ENCODE assay signal across 40 cellular contexts in the genomic region with DNA sequence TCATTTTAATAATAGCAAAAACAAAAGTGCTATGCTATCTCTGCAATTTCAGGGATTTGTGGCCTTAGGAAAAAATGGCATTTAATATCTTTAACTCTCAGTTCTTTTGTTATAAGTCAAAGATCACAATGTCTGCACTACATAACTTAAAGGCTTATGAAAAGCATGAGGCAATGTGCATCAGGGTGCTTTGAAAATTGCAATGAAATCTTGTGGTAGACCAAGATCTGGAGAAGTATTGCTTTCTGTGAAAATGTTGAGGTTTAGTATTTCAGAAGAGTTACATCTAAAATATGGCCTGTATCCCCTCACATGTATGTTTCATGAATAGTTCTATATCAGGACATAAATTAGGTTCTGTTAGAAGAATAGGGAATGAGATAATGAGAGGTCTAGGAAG.
"Had no signal": no experiment of that assay in that cellular context is flagged by ENCODE, and none has a peak within 500 bp of the region (broad histone marks: within the 10 kb centered on the region; RNA-seq: fewer than 3 reads in every experiment).

No MANE protein-coding gene starts in this region.

- H3K4me3 ChIP-seq: adrenal gland, ascending aorta, body of pancreas, breast epithelium, cardiac muscle cell had no signal

- H3K9me3 Mint-ChIP-seq: activated naive CD4-positive, alpha-beta T cell treated with anti-CD3 and anti-CD28 coated beads, Interleukin-2, amount 10 ng/mL, durations not matched to agents 7 days and 5 days; activated naive CD4-positive, alpha-beta T cell treated with anti-CD3 and anti-CD28 coated beads, Interleukin-2, amount 50 U/mL, for 24 hours; activated T-cell treated with anti-CD3 and anti-CD28 coated beads, Interleukin-2, amount 50 U/mL, for 4 hours; activated T-helper 1 cell treated with anti-CD3 and anti-CD28 coated beads, Interleukin-12 subunit alpha, Interleukin-12 subunit beta, Interleukin-2, Interleukin-4 antibody, amounts not matched to agents 30 ng/mL and 10 ng/mL and 1 ng/mL, durations not matched to agents 14 hours and 24 hours and 36 hours; activated T-helper 17 cell treated with anti-CD3 and anti-CD28 coated beads, Interleukin-2, amount 50 U/mL, for 72 hours; brain had no signal

- H3K36me3 ChIP-seq: adrenal gland, ascending aorta, brain microvascular endothelial cell, breast epithelium, cardiac muscle cell had no signal

- H3K4me1 Mint-ChIP-seq: activated naive CD4-positive, alpha-beta T cell treated with anti-CD3 and anti-CD28 coated beads, Interleukin-2, amount 10 ng/mL, durations not matched to agents 7 days and 5 days; activated naive CD4-positive, alpha-beta T cell treated with anti-CD3 and anti-CD28 coated beads, Interleukin-2, amount 50 U/mL, for 24 hours; activated naive CD8-positive, alpha-beta T cell treated with anti-CD3 and anti-CD28 coated beads for 36 hours; activated naive CD8-positive, alpha-beta T cell treated with anti-CD3 and anti-CD28 coated beads, Interleukin-2, amount 10 ng/mL, durations not matched to agents 7 days and 5 days; activated naive CD8-positive, alpha-beta T cell treated with anti-CD3 and anti-CD28 coated beads, Interleukin-2, amount 50 U/mL, for 24 hours; activated T-helper 17 cell treated with anti-CD3 and anti-CD28 coated beads, Interleukin-2, amount 50 U/mL, for 72 hours; brain; central memory CD8-positive, alpha-beta T cell had no signal

- H3K4me1 ChIP-seq: adrenal gland, ascending aorta, body of pancreas, breast epithelium had no signal

- H3K27me3 Mint-ChIP-seq: activated naive CD4-positive, alpha-beta T cell treated with anti-CD3 and anti-CD28 coated beads, Interleukin-2, amount 10 ng/mL, durations not matched to agents 7 days and 5 days; activated naive CD4-positive, alpha-beta T cell treated with anti-CD3 and anti-CD28 coated beads, Interleukin-2, amount 50 U/mL, for 24 hours; activated naive CD8-positive, alpha-beta T cell; activated naive CD8-positive, alpha-beta T cell treated with anti-CD3 and anti-CD28 coated beads for 36 hours; activated naive CD8-positive, alpha-beta T cell treated with anti-CD3 and anti-CD28 coated beads, Interleukin-2, amount 10 ng/mL, durations not matched to agents 7 days and 5 days; activated naive CD8-positive, alpha-beta T cell treated with anti-CD3 and anti-CD28 coated beads, Interleukin-2, amount 50 U/mL, for 24 hours; activated T-cell treated with anti-CD3 and anti-CD28 coated beads, Interleukin-2, amount 50 U/mL, for 24 hours; activated T-helper 17 cell treated with anti-CD3 and anti-CD28 coated beads, Interleukin-2, amount 50 U/mL, for 72 hours; brain; central memory CD8-positive, alpha-beta T cell had no signal

- H3K27me3 ChIP-seq: adrenal gland, ascending aorta, body of pancreas, brain microvascular endothelial cell, breast epithelium, cardiac muscle cell had no signal

- ATAC-seq: activated naive CD4-positive, alpha-beta T cell treated with anti-CD3 and anti-CD28 coated beads, Interleukin-2, amount 50 U/mL, for 72 hours; activated naive CD8-positive, alpha-beta T cell treated with anti-CD3 and anti-CD28 coated beads, Interleukin-2, amount 50 U/mL, for 24 hours; activated T-cell treated with anti-CD3 and anti-CD28 coated beads, Interleukin-2, amount 50 U/mL, for 4 hours; activated T-cell treated with anti-CD3 and anti-CD28 coated beads, Interleukin-2, amount 50 U/mL, for 72 hours; activated T-helper 17 cell treated with anti-CD3 and anti-CD28 coated beads, Interleukin-2, amount 50 U/mL, for 72 hours; body of pancreas had no signal

- H3K4me3 Mint-ChIP-seq: activated naive CD4-positive, alpha-beta T cell treated with anti-CD3 and anti-CD28 coated beads for 36 hours; activated naive CD4-positive, alpha-beta T cell treated with anti-CD3 and anti-CD28 coated beads, Interleukin-2, amount 10 ng/mL, durations not matched to agents 7 days and 5 days; activated naive CD4-positive, alpha-beta T cell treated with anti-CD3 and anti-CD28 coated beads, Interleukin-2, amount 50 U/mL, for 24 hours; activated naive CD8-positive, alpha-beta T cell; activated naive CD8-positive, alpha-beta T cell treated with anti-CD3 and anti-CD28 coated beads for 36 hours; activated naive CD8-positive, alpha-beta T cell treated with anti-CD3 and anti-CD28 coated beads, Interleukin-2, amount 10 ng/mL, durations not matched to agents 7 days and 5 days; activated naive CD8-positive, alpha-beta T cell treated with anti-CD3 and anti-CD28 coated beads, Interleukin-2, amount 50 U/mL, for 24 hours; activated T-cell treated with anti-CD3 and anti-CD28 coated beads, Interleukin-2, amount 50 U/mL, for 24 hours; activated T-cell treated with anti-CD3 and anti-CD28 coated beads, Interleukin-2, amount 50 U/mL, for 4 hours; activated T-cell treated with anti-CD3 and anti-CD28 coated beads, Interleukin-2, amount 50 U/mL, for 72 hours; activated T-helper 1 cell treated with anti-CD3 and anti-CD28 coated beads, Interleukin-12 subunit alpha, Interleukin-12 subunit beta, Interleukin-2, Interleukin-4 antibody, amounts not matched to agents 30 ng/mL and 10 ng/mL and 1 ng/mL, durations not matched to agents 14 hours and 24 hours and 36 hours; activated T-helper 17 cell treated with anti-CD3 and anti-CD28 coated beads, Interleukin-2, amount 50 U/mL, for 72 hours; brain; central memory CD8-positive, alpha-beta T cell had no signal

- H3K27ac Mint-ChIP-seq: activated naive CD4-positive, alpha-beta T cell treated with anti-CD3 and anti-CD28 coated beads for 36 hours; activated naive CD4-positive, alpha-beta T cell treated with anti-CD3 and anti-CD28 coated beads, Interleukin-2, amount 10 ng/mL, durations not matched to agents 7 days and 5 days; activated naive CD4-positive, alpha-beta T cell treated with anti-CD3 and anti-CD28 coated beads, Interleukin-2, amount 50 U/mL, for 24 hours; activated naive CD4-positive, alpha-beta T cell treated with anti-CD3 and anti-CD28 coated beads, Interleukin-2, amount 50 U/mL, for 72 hours; activated naive CD8-positive, alpha-beta T cell; activated naive CD8-positive, alpha-beta T cell treated with anti-CD3 and anti-CD28 coated beads for 36 hours; activated naive CD8-positive, alpha-beta T cell treated with anti-CD3 and anti-CD28 coated beads, Interleukin-2, amount 10 ng/mL, durations not matched to agents 7 days and 5 days; activated naive CD8-positive, alpha-beta T cell treated with anti-CD3 and anti-CD28 coated beads, Interleukin-2, amount 50 U/mL, for 24 hours; activated T-cell treated with anti-CD3 and anti-CD28 coated beads, Interleukin-2, amount 50 U/mL, for 24 hours; activated T-cell treated with anti-CD3 and anti-CD28 coated beads, Interleukin-2, amount 50 U/mL, for 72 hours; activated T-helper 1 cell treated with anti-CD3 and anti-CD28 coated beads, Interleukin-12 subunit alpha, Interleukin-12 subunit beta, Interleukin-2, Interleukin-4 antibody, amounts not matched to agents 30 ng/mL and 10 ng/mL and 1 ng/mL, durations not matched to agents 14 hours and 24 hours and 36 hours; activated T-helper 17 cell treated with anti-CD3 and anti-CD28 coated beads, Interleukin-2, amount 50 U/mL, for 72 hours; activated T-helper 2 cell treated with anti-CD3 and anti-CD28 coated beads, Interferon-gamma antibody, Interleukin-2, Interleukin-4, amounts not matched to agents 10 μg/mL and 5 μg/mL and 100 μg/mL, durations not matched to agents 14 hours and 24 hours and 36 hours; brain had no signal

- H3K36me3 Mint-ChIP-seq: activated naive CD4-positive, alpha-beta T cell treated with anti-CD3 and anti-CD28 coated beads, Interleukin-2, amount 10 ng/mL, durations not matched to agents 7 days and 5 days; activated naive CD4-positive, alpha-beta T cell treated with anti-CD3 and anti-CD28 coated beads, Interleukin-2, amount 50 U/mL, for 24 hours; activated naive CD4-positive, alpha-beta T cell treated with anti-CD3 and anti-CD28 coated beads, Interleukin-2, amount 50 U/mL, for 72 hours; activated naive CD8-positive, alpha-beta T cell; activated naive CD8-positive, alpha-beta T cell treated with anti-CD3 and anti-CD28 coated beads for 36 hours; activated naive CD8-positive, alpha-beta T cell treated with anti-CD3 and anti-CD28 coated beads, Interleukin-2, amount 10 ng/mL, durations not matched to agents 7 days and 5 days; brain had no signal

- H3K9me3 ChIP-seq: adrenal gland, ascending aorta, body of pancreas, breast epithelium had no signal

- DNase-seq: activated effector memory CD4-positive, alpha-beta T cell treated with anti-CD3 and anti-CD28 coated beads, Interleukin-2, amount 50 U/mL, for 16 hours; activated effector memory CD4-positive, alpha-beta T cell treated with Interleukin-2 at 50 U/mL for 16 hours; activated gamma-delta T cell; activated gamma-delta T cell treated with Interleukin-2 at 50 U/mL for 16 hours; activated naive CD4-positive, alpha-beta T cell; activated naive CD4-positive, alpha-beta T cell treated with anti-CD3 and anti-CD28 coated beads for 36 hours; activated naive CD4-positive, alpha-beta T cell treated with anti-CD3 and anti-CD28 coated beads, Interleukin-2, amount 10 ng/mL, durations not matched to agents 7 days and 5 days; activated naive CD4-positive, alpha-beta T cell treated with anti-CD3 and anti-CD28 coated beads, Interleukin-2, amount 50 U/mL, for 16 hours; activated naive CD4-positive, alpha-beta T cell treated with Interleukin-2 at 50 U/mL for 16 hours; activated naive CD8-positive, alpha-beta T cell treated with anti-CD3 and anti-CD28 coated beads for 36 hours; activated naive CD8-positive, alpha-beta T cell treated with anti-CD3 and anti-CD28 coated beads, Interleukin-2, amount 10 ng/mL, durations not matched to agents 7 days and 5 days; activated naive CD8-positive, alpha-beta T cell treated with anti-CD3 and anti-CD28 coated beads, Interleukin-2, amount 50 U/mL, for 24 hours; activated T-cell treated with anti-CD3 and anti-CD28 coated beads, Interleukin-2, amount 50 U/mL, for 1 hour; activated T-cell treated with anti-CD3 and anti-CD28 coated beads, Interleukin-2, amount 50 U/mL, for 24 hours; activated T-cell treated with anti-CD3 and anti-CD28 coated beads, Interleukin-2, amount 50 U/mL, for 4 hours; activated T-cell treated with anti-CD3 and anti-CD28 coated beads, Interleukin-2, amount 50 U/mL, for 48 hours; activated T-cell treated with anti-CD3 and anti-CD28 coated beads, Interleukin-2, amount 50 U/mL, for 72 hours; adrenal gland; amniotic stem cell; amygdala; anterior cingulate cortex; aorta; body of pancreas; brain microvascular endothelial cell; caudate nucleus; central memory CD4-positive, alpha-beta T cell; cerebellar nuclear complex had no signal

- FAIRE-seq: astrocyte, bronchial epithelial cell had no signal

- H3K27ac ChIP-seq: adrenal gland, ascending aorta, body of pancreas, brain microvascular endothelial cell, breast epithelium, cardiac muscle cell had no signal
